22 cellular contexts compared by ENCODE assay signal in the genomic region with DNA sequence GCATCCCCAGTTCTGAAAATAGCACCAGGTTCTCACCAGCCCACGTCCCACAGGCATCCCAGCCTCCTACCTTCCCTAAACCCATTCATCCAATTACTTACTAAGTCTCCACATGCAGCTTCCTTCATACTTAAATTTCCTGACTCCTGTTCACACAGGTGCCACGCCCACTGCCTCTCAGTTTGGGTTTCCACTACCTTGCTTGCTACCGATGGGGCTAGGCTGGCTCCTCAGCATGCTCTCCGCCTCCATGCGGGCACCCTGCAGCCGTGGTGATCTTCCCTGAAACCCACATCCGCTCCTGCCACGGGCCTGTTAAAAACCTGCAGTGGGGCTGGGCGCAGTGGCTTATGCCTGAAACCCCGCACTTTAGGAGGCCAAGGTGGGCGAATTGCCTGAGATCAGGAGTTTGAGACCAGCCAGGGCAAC.
A peak's percentile ranks its signal among the peaks of the same experiment; 100 is the strongest.
DNase-seq lines count a peak whose midpoint lies in the region; ATAC-seq and TF ChIP-seq lines count a peak whose summit lies in the region.
"Had no signal": no experiment of that assay in that cellular context is flagged by ENCODE, and none has a peak within 500 bp of the region (broad histone marks: within the 10 kb centered on the region; RNA-seq: fewer than 3 reads in every experiment).

No MANE protein-coding gene starts in this region.

- H3K36me3 Mint-ChIP-seq in activated T-helper 2 cell treated with anti-CD3 and anti-CD28 coated beads, Interferon-gamma antibody, Interleukin-2, Interleukin-4, amounts not matched to agents 10 μg/mL and 5 μg/mL and 100 μg/mL, durations not matched to agents 14 hours and 24 hours and 36 hours (ENCODE audit: low read depth), result no peaks in the 10 kb centered on the region

- H3K4me2 ChIP-seq in BLaER1 treated with 17β-estradiol and CSF1 and Interleukin-3, amounts not matched to agents 10 nM and 100 nM, result peak overlapping the region in 10 of 11 experiments; percentile 27 to 89 (median 62); a peak in 14 of 22 replicates

- no peaks in the 10 kb centered on the region for H3K27me3 ChIP-seq in BLaER1 treated with 17β-estradiol and CSF1 and Interleukin-3, amounts not matched to agents 10 nM and 100 nM
- H3K27me3 ChIP-seq in duodenal mucosa (ENCODE audit: control insufficient read depth in 1 of 2, insufficient read depth in 2 of 2, low read length in 2 of 2) (no peaks in the 10 kb centered on the region), suprapubic skin (no peaks in the 10 kb centered on the region)
- H3K27me3 ChIP-seq: BE2C, brain microvascular endothelial cell, upper lobe of right lung had no signal

- H3K4me1 ChIP-seq in BLaER1 treated with 17β-estradiol and CSF1 and Interleukin-3, amounts not matched to agents 10 nM and 100 nM, result peaks cover 17 to 37% (median 25%) of the 10 kb centered on the region in 10 experiments
- H3K4me1 ChIP-seq in duodenal mucosa (ENCODE audit: control insufficient read depth in 1 of 2, insufficient read depth in 2 of 2, low read length in 2 of 2) (peaks cover 0 to 3% of the 10 kb centered on the region in 2 donors), suprapubic skin (peaks cover 44% of the 10 kb centered on the region)
- H3K4me1 ChIP-seq: BE2C, lower lobe of right lung, upper lobe of right lung had no signal

- no peak for TF ChIP-seq CTCF in suprapubic skin (IDR thresholded peaks at IDR 0.05)

- H3K27ac ChIP-seq in BLaER1 treated with 17β-estradiol and CSF1 and Interleukin-3, amounts not matched to agents 10 nM and 100 nM, result no peak overlapping the region
- peak overlapping the region; percentile 1 for H3K27ac ChIP-seq in duodenal mucosa (ENCODE audit: low read depth, low read length)
- H3K27ac ChIP-seq in suprapubic skin, result no peak overlapping the region
- H3K27ac ChIP-seq: brain microvascular endothelial cell, lower lobe of right lung, upper lobe of right lung had no signal

- no peaks in the 10 kb centered on the region for H3K9me3 Mint-ChIP-seq in activated T-helper 2 cell treated with anti-CD3 and anti-CD28 coated beads, Interferon-gamma antibody, Interleukin-2, Interleukin-4, amounts not matched to agents 10 μg/mL and 5 μg/mL and 100 μg/mL, durations not matched to agents 14 hours and 24 hours and 36 hours

- intact Hi-C loops in activated T-helper 2 cell treated with anti-CD3 and anti-CD28 coated beads, Interferon-gamma antibody, Interleukin-2, Interleukin-4, amounts not matched to agents 10 μg/mL and 5 μg/mL and 100 μg/mL, durations not matched to agents 14 hours and 24 hours and 36 hours (cut with micrococcal nuclease), result no loop called here

- H3K27ac Mint-ChIP-seq in activated T-helper 2 cell treated with anti-CD3 and anti-CD28 coated beads, Interferon-gamma antibody, Interleukin-2, Interleukin-4, amounts not matched to agents 10 μg/mL and 5 μg/mL and 100 μg/mL, durations not matched to agents 14 hours and 24 hours and 36 hours, result no peak overlapping the region

- no peaks in the 10 kb centered on the region for H4K20me1 ChIP-seq in BLaER1 treated with 17β-estradiol and CSF1 and Interleukin-3, amounts not matched to agents 10 nM and 100 nM

- ATAC-seq in GM21529 (IDR thresholded peaks at IDR 0.05; ENCODE audit: unreplicated experiment) (no peak), HG02798 (IDR thresholded peaks at IDR 0.05; ENCODE audit: poor library complexity, unreplicated experiment) (no peak)
- ATAC-seq: activated CD8-positive, alpha-beta T cell treated with anti-CD3 and anti-CD28 coated beads, Interleukin-2, amount 10 ng/mL, durations not matched to agents 7 days and 5 days; lower lobe of right lung; sciatic nerve; upper lobe of right lung had no signal

- H3K27me3 Mint-ChIP-seq in activated T-helper 2 cell treated with anti-CD3 and anti-CD28 coated beads, Interferon-gamma antibody, Interleukin-2, Interleukin-4, amounts not matched to agents 10 μg/mL and 5 μg/mL and 100 μg/mL, durations not matched to agents 14 hours and 24 hours and 36 hours (ENCODE audit: low read depth), result no peaks in the 10 kb centered on the region

- no peak overlapping the region for H3K9ac ChIP-seq in BLaER1 treated with 17β-estradiol and CSF1 and Interleukin-3, amounts not matched to agents 10 nM and 100 nM
- H3K9ac ChIP-seq in duodenal mucosa (ENCODE audit: low read depth in 1 of 2, low read length in 2 of 2), result no peak overlapping the region

- H3K36me3 ChIP-seq in BLaER1 treated with 17β-estradiol and CSF1 and Interleukin-3, amounts not matched to agents 10 nM and 100 nM, result no peaks in the 10 kb centered on the region
- H3K36me3 ChIP-seq in duodenal mucosa (ENCODE audit: control insufficient read depth in 1 of 2, insufficient read depth in 2 of 2, low read length in 2 of 2) (no peaks in the 10 kb centered on the region), suprapubic skin (no peaks in the 10 kb centered on the region)
- H3K36me3 ChIP-seq: BE2C, brain microvascular endothelial cell, lower lobe of right lung, upper lobe of right lung had no signal

- no peak overlapping the region for H3K4me3 Mint-ChIP-seq in activated T-helper 2 cell treated with anti-CD3 and anti-CD28 coated beads, Interferon-gamma antibody, Interleukin-2, Interleukin-4, amounts not matched to agents 10 μg/mL and 5 μg/mL and 100 μg/mL, durations not matched to agents 14 hours and 24 hours and 36 hours (ENCODE audit: low read depth)
- H3K4me3 Mint-ChIP-seq: activated CD8-positive, alpha-beta T cell treated with anti-CD3 and anti-CD28 coated beads, Interleukin-2, amount 10 ng/mL, durations not matched to agents 7 days and 5 days had no signal

- no peaks in the 10 kb centered on the region for H3K9me3 ChIP-seq in BLaER1 treated with 17β-estradiol and CSF1 and Interleukin-3, amounts not matched to agents 10 nM and 100 nM (replicated peaks in 1 of 11)
- H3K9me3 ChIP-seq in duodenal mucosa (ENCODE audit: control insufficient read depth in 1 of 2, low read length in 2 of 2), result no peaks in the 10 kb centered on the region
- no peaks in the 10 kb centered on the region for H3K9me3 ChIP-seq in suprapubic skin
- H3K9me3 ChIP-seq: BE2C, lower lobe of right lung, upper lobe of right lung had no signal

- TF ChIP-seq EP300 in suprapubic skin (IDR thresholded peaks at IDR 0.05), result no peak

- no peak overlapping the region for H3K4me3 ChIP-seq in BLaER1 treated with 17β-estradiol and CSF1 and Interleukin-3, amounts not matched to agents 10 nM and 100 nM
- H3K4me3 ChIP-seq in Jurkat, Clone E6-1 (ENCODE audit: low read length), result no peak overlapping the region
- no peak overlapping the region for H3K4me3 ChIP-seq in duodenal mucosa (ENCODE audit: low read depth in 1 of 2, low read length in 2 of 2)
- H3K4me3 ChIP-seq in suprapubic skin, result no peak overlapping the region
- H3K4me3 ChIP-seq: lower lobe of right lung, upper lobe of right lung had no signal

- no peak for TF ChIP-seq POLR2A in suprapubic skin (IDR thresholded peaks at IDR 0.05)

- DNase-seq in Jurkat, Clone E6-1 (ENCODE audit: low read depth, low spot score), result peak; percentile 32
- DNase-seq in putamen (ENCODE audit: low spot score) (peak; percentile 79), suprapubic skin (ENCODE audit: low spot score in 2 of 2) (no peak)
- DNase-seq in activated T-helper 2 cell treated with anti-CD3 and anti-CD28 coated beads, Interferon-gamma antibody, Interleukin-2, Interleukin-4, amounts not matched to agents 10 μg/mL and 5 μg/mL and 100 μg/mL, durations not matched to agents 14 hours and 24 hours and 36 hours (ENCODE audit: low spot score), result no peak
- DNase-seq: activated CD4-positive, alpha-beta T cell treated with anti-CD3 and anti-CD28 coated beads for 1 hour; activated CD8-positive, alpha-beta T cell treated with anti-CD3 and anti-CD28 coated beads, Interleukin-2, amount 10 ng/mL, durations not matched to agents 7 days and 5 days; activated gamma-delta T cell treated with Interleukin-2 at 50 U/mL for 16 hours; activated T-cell treated with anti-CD3 and anti-CD28 coated beads for 4 hours; BE2C; COR-L47; DMS79; kidney; lower lobe of right lung; NCI-H510A treated with DMSO at 0.1 percent for 48 hours; T-helper 1 cell; upper lobe of right lung had no signal

- H3K4me1 Mint-ChIP-seq in activated T-helper 2 cell treated with anti-CD3 and anti-CD28 coated beads, Interferon-gamma antibody, Interleukin-2, Interleukin-4, amounts not matched to agents 10 μg/mL and 5 μg/mL and 100 μg/mL, durations not matched to agents 14 hours and 24 hours and 36 hours (ENCODE audit: low read depth), result peaks cover 6% of the 10 kb centered on the region

- WGBS in suprapubic skin, result 82% methylated on average over 11 of the region's 11 CpGs

Comparison
In these comparisons a context has a peak if more than half of its experiments do, and no peak if none do; other contexts are left out.
1. DNase-seq: peak in Jurkat, Clone E6-1 (single experiment) and putamen (single experiment); none in activated T-helper 2 cell treated with anti-CD3 and anti-CD28 coated beads, Interferon-gamma antibody, Interleukin-2, Interleukin-4, amounts not matched to agents 10 μg/mL and 5 μg/mL and 100 μg/mL, durations not matched to agents 14 hours and 24 hours and 36 hours (single experiment) and suprapubic skin (0 of 2).